In genomic region chr5:131716650-131717049, GRCh38 we compare ENCODE assay signal across 27 cellular contexts.
"Had no signal": no experiment of that assay in that cellular context is flagged by ENCODE, and none has a peak within 500 bp of the region (broad histone marks: within the 10 kb centered on the region; RNA-seq: fewer than 3 reads in every experiment).

No MANE protein-coding gene starts in this region.

- FAIRE-seq: urothelium cell line had no signal

- H3K4me1 ChIP-seq: stomach, suprapubic skin, testis, thyroid gland, tibial nerve, transverse colon, upper lobe of left lung, upper lobe of right lung, uterus, vagina had no signal

- DNase-seq: stimulated activated CD4-positive, alpha-beta T cell treated with anti-CD3 and anti-CD28 coated beads, Interleukin-2, amount 100 ng/mL, for 48 hours; stimulated activated CD4-positive, alpha-beta T cell treated with anti-CD3 and anti-CD28 coated beads, Interleukin-4, amount 100 ng/mL, for 1 hour; stimulated activated CD4-positive, alpha-beta T cell treated with anti-CD3 and anti-CD28 coated beads, Interleukin-4, amount 100 ng/mL, for 24 hours; stimulated activated CD4-positive, alpha-beta T cell treated with anti-CD3 and anti-CD28 coated beads, Interleukin-4, amount 100 ng/mL, for 4 hours; stimulated activated CD8-positive, alpha-beta memory T cell treated with anti-CD3 and anti-CD28 coated beads, Interleukin-4, amount 100 ng/mL, for 48 hours; stimulated activated naive B cell treated with anti-CD40 and anti-IgM and Interleukin-4, amounts not matched to agents 10 μg/mL and 1 μg/mL and 100 μg/mL, for 72 hours; stimulated activated naive CD4-positive, alpha-beta T cell; stimulated activated naive CD4-positive, alpha-beta T cell treated with Interleukin-2 at 50 U/mL for 16 hours; stimulated activated naive CD8-positive, alpha-beta T cell treated with anti-CD3 and anti-CD28 coated beads, Interleukin-15, amount 100 ng/mL, for 72 hours; stimulated activated naive CD8-positive, alpha-beta T cell treated with anti-CD3 and anti-CD28 coated beads, Interleukin-15, Interleukin-2, amounts not matched to agents 100 U/mL and 50 U/mL, for 24 hours; stomach; substantia nigra; testis; thyroid gland; tibial artery; transverse colon; trophoblast cell; upper lobe of left lung; upper lobe of right lung; uterus had no signal

- ATAC-seq: stimulated activated effector memory CD8-positive, alpha-beta T cell treated with anti-CD3 and anti-CD28 coated beads, Interleukin-12 subunit alpha, Interleukin-12 subunit beta, amount 100 ng/mL, for 72 hours; stimulated activated memory B cell treated with anti-CD40 and anti-IgM and Interleukin-4, amounts not matched to agents 10 μg/mL and 1 μg/mL and 100 μg/mL, for 72 hours; stimulated activated naive B cell treated with anti-CD40 and anti-IgM and Interleukin-4, amounts not matched to agents 10 μg/mL and 1 μg/mL and 100 μg/mL, for 72 hours; stimulated activated naive CD8-positive, alpha-beta T cell treated with anti-CD3 and anti-CD28 coated beads, Interleukin-15, amount 100 ng/mL, for 72 hours; stimulated activated naive CD8-positive, alpha-beta T cell treated with anti-CD3 and anti-CD28 coated beads, Interleukin-15, Interleukin-2, amounts not matched to agents 100 U/mL and 50 U/mL, for 24 hours; upper lobe of right lung had no signal

- H3K36me3 ChIP-seq: thyroid gland, uterus had no signal

- H3K27ac ChIP-seq: stomach, suprapubic skin, testis, thoracic aorta, thyroid gland, tibial artery, tibial nerve, transverse colon, upper lobe of left lung, upper lobe of right lung, uterus, vagina had no signal

- H3K4me3 ChIP-seq: stomach, suprapubic skin, testis, thoracic aorta, thyroid gland, tibial artery, tibial nerve, transverse colon, upper lobe of left lung, upper lobe of right lung, uterus, vagina had no signal

- H3K9me3 ChIP-seq: stomach, testis, thoracic aorta, thyroid gland, tibial artery, transverse colon, upper lobe of left lung, uterus, vagina had no signal

- H3K27me3 ChIP-seq: stomach, suprapubic skin, testis, thyroid gland, tibial artery, tibial nerve, transverse colon, upper lobe of left lung, upper lobe of right lung, uterus, vagina had no signal
